ENCODE assay signal across 2 cellular contexts in the genomic region with DNA sequence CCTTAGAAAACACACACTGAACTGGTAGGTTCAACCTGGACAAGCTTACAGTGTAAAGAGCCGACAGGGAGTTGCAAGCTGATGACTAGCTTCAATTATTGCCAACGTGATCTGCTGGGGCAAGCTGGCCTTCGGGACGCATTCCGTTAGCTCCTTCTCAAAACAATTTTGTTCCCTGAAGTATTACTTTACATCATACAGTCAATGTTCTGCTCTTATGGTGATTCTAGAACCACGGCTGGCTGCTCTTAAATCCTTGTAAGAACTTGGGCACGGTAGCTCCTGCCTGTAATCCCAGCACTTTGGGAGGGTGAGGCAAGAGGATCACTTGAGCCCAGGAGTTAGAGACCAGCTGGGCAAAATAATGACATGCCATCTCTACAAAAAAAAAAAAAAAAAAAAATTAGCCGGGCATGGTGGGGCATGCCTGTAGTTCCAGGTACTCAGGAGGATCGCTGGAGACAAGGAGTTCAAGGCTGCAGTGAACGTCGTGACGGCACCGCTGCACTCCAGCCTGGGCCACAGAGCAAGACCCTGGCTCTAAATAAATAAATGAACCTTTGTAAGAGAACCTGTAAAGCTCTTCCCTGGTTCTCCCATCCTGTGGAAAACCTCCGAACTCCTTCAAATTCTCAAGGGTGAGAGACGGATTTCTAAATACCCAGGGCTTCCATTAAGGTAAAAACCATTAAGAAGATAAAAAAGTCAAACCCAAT.
TF ChIP-seq lines count a peak whose summit lies in the region.

No MANE protein-coding gene starts in this region.

TF ChIP-seq in HCT116, 20 proteins besides CTCF, POLR2A, EP300 and RAD21:
- TF ChIP-seq ZFX (IDR thresholded peaks at IDR 0.05) (no peak), EZH2 (IDR thresholded peaks at IDR 0.05) (no peak), CEBPB (IDR thresholded peaks at IDR 0.05; ENCODE audit: low read depth) (no peak), TCF7L2 (IDR thresholded peaks at IDR 0.05; ENCODE audit: borderline replicate concordance, extremely low read depth, insufficient read depth, insufficient read length) (no peak), CBX3 (IDR thresholded peaks at IDR 0.05; ENCODE audit: low read depth) (no peak), SP1 (IDR thresholded peaks at IDR 0.05; ENCODE audit: low read depth) (no peak), EGR1 (IDR thresholded peaks at IDR 0.05; ENCODE audit: low read depth) (no peak), FOSL1 (IDR thresholded peaks at IDR 0.05; ENCODE audit: low read depth) (no peak), ZNF274 (IDR thresholded peaks at IDR 0.05; ENCODE audit: low read depth, low read length) (no peak), JUND (IDR thresholded peaks at IDR 0.05) (no peak), EZH2phosphoT487 (IDR thresholded peaks at IDR 0.05; ENCODE audit: borderline replicate concordance) (no peak)
- TF ChIP-seq, protein P1, sequence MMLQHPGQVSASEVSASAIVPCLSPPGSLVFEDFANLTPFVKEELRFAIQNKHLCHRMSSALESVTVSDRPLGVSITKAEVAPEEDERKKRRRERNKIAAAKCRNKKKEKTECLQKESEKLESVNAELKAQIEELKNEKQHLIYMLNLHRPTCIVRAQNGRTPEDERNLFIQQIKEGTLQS (IDR thresholded peaks at IDR 0.05): no peak
- TF ChIP-seq, protein P2, sequence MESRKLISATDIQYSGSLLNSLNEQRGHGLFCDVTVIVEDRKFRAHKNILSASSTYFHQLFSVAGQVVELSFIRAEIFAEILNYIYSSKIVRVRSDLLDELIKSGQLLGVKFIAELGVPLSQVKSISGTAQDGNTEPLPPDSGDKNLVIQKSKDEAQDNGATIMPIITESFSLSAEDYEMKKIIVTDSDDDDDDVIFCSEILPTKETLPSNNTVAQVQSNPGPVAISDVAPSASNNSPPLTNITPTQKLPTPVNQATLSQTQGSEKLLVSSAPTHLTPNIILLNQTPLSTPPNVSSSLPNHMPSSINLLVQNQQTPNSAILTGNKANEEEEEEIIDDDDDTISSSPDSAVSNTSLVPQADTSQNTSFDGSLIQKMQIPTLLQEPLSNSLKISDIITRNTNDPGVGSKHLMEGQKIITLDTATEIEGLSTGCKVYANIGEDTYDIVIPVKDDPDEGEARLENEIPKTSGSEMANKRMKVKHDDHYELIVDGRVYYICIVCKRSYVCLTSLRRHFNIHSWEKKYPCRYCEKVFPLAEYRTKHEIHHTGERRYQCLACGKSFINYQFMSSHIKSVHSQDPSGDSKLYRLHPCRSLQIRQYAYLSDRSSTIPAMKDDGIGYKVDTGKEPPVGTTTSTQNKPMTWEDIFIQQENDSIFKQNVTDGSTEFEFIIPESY (IDR thresholded peaks at IDR 0.05; ENCODE audit: extremely low read depth, insufficient replicate concordance, low read length): no peak
- TF ChIP-seq, protein P3, sequence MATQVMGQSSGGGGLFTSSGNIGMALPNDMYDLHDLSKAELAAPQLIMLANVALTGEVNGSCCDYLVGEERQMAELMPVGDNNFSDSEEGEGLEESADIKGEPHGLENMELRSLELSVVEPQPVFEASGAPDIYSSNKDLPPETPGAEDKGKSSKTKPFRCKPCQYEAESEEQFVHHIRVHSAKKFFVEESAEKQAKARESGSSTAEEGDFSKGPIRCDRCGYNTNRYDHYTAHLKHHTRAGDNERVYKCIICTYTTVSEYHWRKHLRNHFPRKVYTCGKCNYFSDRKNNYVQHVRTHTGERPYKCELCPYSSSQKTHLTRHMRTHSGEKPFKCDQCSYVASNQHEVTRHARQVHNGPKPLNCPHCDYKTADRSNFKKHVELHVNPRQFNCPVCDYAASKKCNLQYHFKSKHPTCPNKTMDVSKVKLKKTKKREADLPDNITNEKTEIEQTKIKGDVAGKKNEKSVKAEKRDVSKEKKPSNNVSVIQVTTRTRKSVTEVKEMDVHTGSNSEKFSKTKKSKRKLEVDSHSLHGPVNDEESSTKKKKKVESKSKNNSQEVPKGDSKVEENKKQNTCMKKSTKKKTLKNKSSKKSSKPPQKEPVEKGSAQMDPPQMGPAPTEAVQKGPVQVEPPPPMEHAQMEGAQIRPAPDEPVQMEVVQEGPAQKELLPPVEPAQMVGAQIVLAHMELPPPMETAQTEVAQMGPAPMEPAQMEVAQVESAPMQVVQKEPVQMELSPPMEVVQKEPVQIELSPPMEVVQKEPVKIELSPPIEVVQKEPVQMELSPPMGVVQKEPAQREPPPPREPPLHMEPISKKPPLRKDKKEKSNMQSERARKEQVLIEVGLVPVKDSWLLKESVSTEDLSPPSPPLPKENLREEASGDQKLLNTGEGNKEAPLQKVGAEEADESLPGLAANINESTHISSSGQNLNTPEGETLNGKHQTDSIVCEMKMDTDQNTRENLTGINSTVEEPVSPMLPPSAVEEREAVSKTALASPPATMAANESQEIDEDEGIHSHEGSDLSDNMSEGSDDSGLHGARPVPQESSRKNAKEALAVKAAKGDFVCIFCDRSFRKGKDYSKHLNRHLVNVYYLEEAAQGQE (IDR thresholded peaks at IDR 0.05; ENCODE audit: low read depth): no peak

TF ChIP-seq in endothelial cell of umbilical vein, 7 proteins besides CTCF, POLR2A, EP300 and RAD21:
- TF ChIP-seq FOS (IDR thresholded peaks at IDR 0.05; ENCODE audit: borderline replicate concordance, insufficient read depth, low read length) (no peak), MYC (IDR thresholded peaks at IDR 0.05; ENCODE audit: low read depth, low read length) (no peak), GATA2 (IDR thresholded peaks at IDR 0.05; ENCODE audit: insufficient read depth, insufficient read length, low read depth, low read length) (no peak), JUN (IDR thresholded peaks at IDR 0.05; ENCODE audit: borderline replicate concordance, insufficient read depth, insufficient read length, low read depth) (no peak), POLR2AphosphoS5 (IDR thresholded peaks at IDR 0.05; ENCODE audit: insufficient read depth, low read depth, low read length) (no peak), EZH2 (IDR thresholded peaks at IDR 0.05; ENCODE audit: borderline replicate concordance, low read depth, low read length, severe bottlenecking) (no peak)
- TF ChIP-seq, protein P4, sequence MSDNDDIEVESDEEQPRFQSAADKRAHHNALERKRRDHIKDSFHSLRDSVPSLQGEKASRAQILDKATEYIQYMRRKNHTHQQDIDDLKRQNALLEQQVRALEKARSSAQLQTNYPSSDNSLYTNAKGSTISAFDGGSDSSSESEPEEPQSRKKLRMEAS (IDR thresholded peaks at IDR 0.05; ENCODE audit: insufficient read depth, insufficient read length): no peak
